In the genomic region with DNA sequence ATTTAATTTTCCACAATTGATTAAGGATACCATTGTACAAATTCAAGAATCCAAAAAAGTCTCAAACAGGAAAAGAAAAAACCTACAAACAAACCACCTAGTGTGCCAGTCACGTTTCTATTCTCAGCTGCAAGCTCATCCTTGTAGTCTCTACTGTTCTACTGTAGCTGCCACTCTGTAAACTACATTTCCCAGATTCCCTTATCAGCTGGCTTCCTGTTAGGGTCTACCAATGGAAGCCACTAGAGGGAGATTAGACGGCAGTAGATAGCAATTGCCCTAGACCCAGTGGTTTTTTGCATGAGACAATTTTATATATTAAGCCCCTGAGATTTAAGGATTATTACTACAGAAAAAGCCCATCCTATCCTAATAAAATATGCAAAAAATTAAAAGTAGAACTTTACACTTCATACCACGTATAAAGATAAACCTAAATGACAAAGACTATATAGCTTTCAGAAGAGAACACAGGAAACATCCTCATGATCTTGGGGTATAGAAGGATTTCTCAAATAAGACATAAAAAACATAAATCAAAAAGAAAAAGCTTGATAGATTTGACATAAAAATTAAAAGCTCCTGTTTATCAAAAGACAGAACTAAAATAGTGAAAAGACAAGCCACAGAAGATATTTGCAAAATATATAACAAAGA, we compare ENCODE assay signal across 8 cellular contexts. TPM values are rescaled to one million over a fixed set of nuclear protein-coding genes. Genes with fewer than 3 reads are reported as not detected.
DNase-seq lines count a peak whose midpoint lies in the region.

No MANE protein-coding gene starts in this region.

- H2BK120ac ChIP-seq in mesenchymal stem cell (ENCODE audit: low read depth, low read length), result no peak overlapping the region

- H2BK5ac ChIP-seq in mesenchymal stem cell (ENCODE audit: low read depth, low read length, poor library complexity, severe bottlenecking), result no peak overlapping the region

- H3K79me1 ChIP-seq in mesenchymal stem cell (replicated peaks; ENCODE audit: low read length, poor library complexity, severe bottlenecking), result no peaks in the 10 kb centered on the region

- no peak overlapping the region for H2AFZ ChIP-seq in mesenchymal stem cell (ENCODE audit: low read depth, low read length)

- H3K27ac ChIP-seq in mesenchymal stem cell (ENCODE audit: low read length, poor library complexity, severe bottlenecking), result no peak overlapping the region

- H3K27me3 ChIP-seq in HAP-1 (ENCODE audit: low read depth) (no peaks in the 10 kb centered on the region), mesenchymal stem cell (ENCODE audit: control insufficient read depth in 1 of 2, insufficient read depth in 1 of 2, low read length in 2 of 2) (no peaks in the 10 kb centered on the region)

- no peak overlapping the region for H2BK15ac ChIP-seq in mesenchymal stem cell (ENCODE audit: low read depth, poor library complexity, severe bottlenecking)

- H3K36me3 ChIP-seq in HAP-1 (replicated peaks), result peaks cover 3% of the 10 kb centered on the region
- H3K36me3 ChIP-seq in mesenchymal stem cell (ENCODE audit: control insufficient read depth in 1 of 2, insufficient read depth in 2 of 2, low read depth in 1 of 2, low read length in 2 of 2), result peaks cover 20 to 46% of the 10 kb centered on the region in 2 experiments

- in situ Hi-C loops in HAP-1 (cut with MboI; ENCODE audit: low sequenced_read_pairs), result no loop called here

- H3K4me1 ChIP-seq in HAP-1 (no peaks in the 10 kb centered on the region), mesenchymal stem cell (ENCODE audit: control insufficient read depth, insufficient read depth, low read depth, low read length) (no peaks in the 10 kb centered on the region)

- H2BK12ac ChIP-seq in mesenchymal stem cell (ENCODE audit: low read length in 2 of 2), result no peak overlapping the region

- no peak overlapping the region for H3K4me3 ChIP-seq in HAP-1
- H3K4me3 ChIP-seq in mesenchymal stem cell (ENCODE audit: insufficient read depth in 1 of 2, low read depth in 1 of 2, low read length in 2 of 2), result no peak overlapping the region

- H4K91ac ChIP-seq in mesenchymal stem cell (ENCODE audit: low read length), result no peak overlapping the region

- H4K8ac ChIP-seq in mesenchymal stem cell (ENCODE audit: low read length), result no peak overlapping the region

- H3K18ac ChIP-seq in mesenchymal stem cell (ENCODE audit: low read depth in 1 of 2, low read length in 2 of 2), result no peak overlapping the region

- H2AK5ac ChIP-seq in mesenchymal stem cell (ENCODE audit: low read length, severe bottlenecking), result no peak overlapping the region

- H3K4ac ChIP-seq in mesenchymal stem cell (ENCODE audit: low read depth in 1 of 2, low read length in 2 of 2), result no peak overlapping the region

- DNase-seq in 8988T (peak; percentile 60), GM04504 (ENCODE audit: low read depth) (peak; percentile 51), HAP-1 (ENCODE audit: low spot score in 2 of 2) (peak; percentile 52 to 75), M059J (ENCODE audit: low read depth) (peak; percentile 76), RKO (ENCODE audit: low spot score) (peak; percentile 91), dermis microvascular lymphatic vessel endothelial cell (ENCODE audit: low read depth in 2 of 2) (peak; percentile 67 to 81), mesenchymal stem cell (peak; percentile 83)
- no peak for DNase-seq in activated CD4-positive, CD25-positive, alpha-beta regulatory T cell treated with anti-CD3 and anti-CD28 coated beads, Interleukin-2, amount 50 U/mL, for 72 hours

- no peak overlapping the region for H3K23ac ChIP-seq in mesenchymal stem cell (ENCODE audit: low read length in 2 of 2)

- no peak overlapping the region for H3K14ac ChIP-seq in mesenchymal stem cell (ENCODE audit: low read length in 2 of 2)

- H3K4me2 ChIP-seq in mesenchymal stem cell (ENCODE audit: low read length, poor library complexity, severe bottlenecking), result no peak overlapping the region

- no peak overlapping the region for H3K9ac ChIP-seq in mesenchymal stem cell (ENCODE audit: low read length)

- WGBS in mesenchymal stem cell, result 0% methylated on average over 1 of the region's 3 CpGs

- no peaks in the 10 kb centered on the region for H3K9me3 ChIP-seq in HAP-1
- no peaks in the 10 kb centered on the region for H3K9me3 ChIP-seq in mesenchymal stem cell (ENCODE audit: control insufficient read depth, low read length)

RNA-seq across cellular contexts. Expression of a gene that starts 37.4 kb away (rescaled TPM):
- 99.6 and 133 TPM in 2 replicates for total RNA-seq in M059J (2014; rRNA removed; shearing (Covaris generic))
- 29.8 and 37.0 TPM in 2 replicates for total RNA-seq in dermis microvascular lymphatic vessel endothelial cell
- 110 TPM for polyA plus RNA-seq in mesenchymal stem cell (2013, experiment 1 of 2)
- polyA plus RNA-seq in mesenchymal stem cell (2013, experiment 2 of 2), result 108 TPM
